Comparison of ENCODE assay signal across 10 cellular contexts in the genomic region with DNA sequence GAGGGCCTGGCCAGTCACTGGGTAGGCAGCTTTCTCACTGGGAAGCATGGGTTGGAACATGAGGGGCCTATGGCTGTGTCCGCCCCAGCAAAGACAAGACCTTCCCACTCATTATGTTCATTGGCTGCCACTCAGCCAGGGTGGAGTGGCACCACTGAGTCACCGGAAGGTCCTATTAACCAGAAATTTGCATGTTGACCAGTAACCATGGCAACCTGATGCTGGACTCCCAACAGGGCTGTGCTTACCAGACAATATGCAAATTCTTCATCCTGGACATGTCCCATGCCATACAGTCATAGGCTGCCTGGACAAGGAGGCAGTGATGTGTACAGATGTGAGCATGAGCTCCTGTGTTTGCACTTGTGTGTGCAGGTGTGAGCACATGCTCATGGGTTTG.
A peak's percentile ranks its signal among the peaks of the same experiment; 100 is the strongest.
DNase-seq lines count a peak whose midpoint lies in the region; ATAC-seq and TF ChIP-seq lines count a peak whose summit lies in the region.
"Had no signal": no experiment of that assay in that cellular context is flagged by ENCODE, and none has a peak within 500 bp of the region (broad histone marks: within the 10 kb centered on the region; RNA-seq: fewer than 3 reads in every experiment).

No MANE protein-coding gene starts in this region.

- no peak overlapping the region for H2AFZ ChIP-seq in PC-9

- intact Hi-C loops in Caco-2 (cut with micrococcal nuclease; ENCODE audit: unreplicated experiment) = loop anchor here (10.0 kb wide), 1 partner anchor 292 kb away; no protein-coding TSS in a partner anchor
- intact Hi-C loops in PC-9 (cut with micrococcal nuclease; ENCODE audit: unreplicated experiment) = loop anchor here (10.0 kb wide), 1 partner anchor 102 kb away; no protein-coding TSS in a partner anchor

- no peaks in the 10 kb centered on the region for H3K9me3 ChIP-seq in Caco-2
- H3K9me3 ChIP-seq in PC-9 (ENCODE audit: insufficient read depth, low read depth) = no peaks in the 10 kb centered on the region
- H3K9me3 ChIP-seq: upper lobe of left lung had no signal

- no peaks in the 10 kb centered on the region for H3K4me1 Mint-ChIP-seq in Caco-2 (ENCODE audit: low read depth, unreplicated experiment)

- ATAC-seq in GM18861 (IDR thresholded peaks at IDR 0.05; ENCODE audit: unreplicated experiment) = peak; percentile 50
- ATAC-seq in HG02840 (IDR thresholded peaks at IDR 0.05; ENCODE audit: low FRiP score, unreplicated experiment) = no peak

- H3K4me1 ChIP-seq in Caco-2 = no peaks in the 10 kb centered on the region
- peaks cover 6% of the 10 kb centered on the region for H3K4me1 ChIP-seq in PC-9 (replicated peaks; ENCODE audit: insufficient read depth)

- H3K4me3 Mint-ChIP-seq in Caco-2 (ENCODE audit: unreplicated experiment) = no peak overlapping the region

- POLR2A ChIA-PET in Caco-2 (lab: Charles Lee) = no interaction called here
- POLR2A ChIA-PET in PC-9 (lab: Charles Lee; ENCODE audit: unreplicated experiment) = no interaction called here

- CTCF ChIA-PET in Caco-2 (lab: Charles Lee) (interaction anchor here (0.6 to 1.2 kb wide), 3 partner anchors 18 to 107 kb away, joined by 4 to 9 read pairs (median 7); no protein-coding TSS in a partner anchor), PC-9 (lab: Charles Lee) (no interaction called here)

- H4K20me1 ChIP-seq in PC-9 (ENCODE audit: insufficient read depth) = no peaks in the 10 kb centered on the region

- no peak overlapping the region for H3K27ac Mint-ChIP-seq in Caco-2 (ENCODE audit: unreplicated experiment)

- no peaks in the 10 kb centered on the region for H3K9me3 Mint-ChIP-seq in Caco-2 (ENCODE audit: unreplicated experiment)

- H3K27ac ChIP-seq in PC-9 = no peak overlapping the region
- H3K27ac ChIP-seq: upper lobe of left lung had no signal

- H3K4me3 ChIP-seq in AG10803 (ENCODE audit: low read length) = no peak overlapping the region
- no peak overlapping the region for H3K4me3 ChIP-seq in fibroblast of mammary gland (ENCODE audit: control insufficient read depth, low read depth, low read length)
- no peak overlapping the region for H3K4me3 ChIP-seq in Caco-2 (ENCODE audit: low read depth, low read length)
- H3K4me3 ChIP-seq in PC-9 = no peak overlapping the region
- H3K4me3 ChIP-seq: upper lobe of left lung had no signal

- DNase-seq in AG10803 (ENCODE audit: low read depth) (peak; percentile 40), LHCN-M2 (ENCODE audit: low read depth) (peak; percentile 46), fibroblast of mammary gland (ENCODE audit: low read depth) (peak; percentile 49), activated gamma-delta T cell (lab: John Stamatoyannopoulos, UW) (no peak), Caco-2 (no peak), PC-9 (no peak)
- DNase-seq: effector CD8-positive, alpha-beta T cell; upper lobe of left lung had no signal

- H3K27me3 Mint-ChIP-seq in Caco-2 (ENCODE audit: insufficient read depth, unreplicated experiment) = peaks cover 18% of the 10 kb centered on the region

- H3K79me2 ChIP-seq in PC-9 (ENCODE audit: low read depth) = no peaks in the 10 kb centered on the region

- BruUV-seq in Caco-2 (replicated peaks; lab: Mats Ljungman, UMichigan) = no TSS peak
- BruUV-seq in PC-9 (replicated peaks; lab: Mats Ljungman, UMichigan) = no TSS peak

- TF ChIP-seq CTCF in AG10803 (conservative IDR thresholded peaks at IDR 0.05; ENCODE audit: low read length) (no peak), fibroblast of mammary gland (conservative IDR thresholded peaks at IDR 0.05; ENCODE audit: control insufficient read depth, insufficient read depth, low read depth, low read length) (no peak), Caco-2 (IDR thresholded peaks at IDR 0.05; ENCODE audit: insufficient read depth in 1 of 2, low read depth in 1 of 2, low read length in 1 of 2, severe bottlenecking in 1 of 2, unreplicated experiment in 1 of 2) (no peak), PC-9 (conservative IDR thresholded peaks at IDR 0.05) (no peak)

- no peak overlapping the region for H3K4me2 ChIP-seq in PC-9

- H3K27me3 ChIP-seq in Caco-2 (replicated peaks; ENCODE audit: control insufficient read depth, insufficient read depth, low read length) (no peaks in the 10 kb centered on the region; the same call in none of the 2 replicates), PC-9 (ENCODE audit: insufficient read depth, low read depth) (peaks cover 4% of the 10 kb centered on the region; the same call in 1 of the 2 replicates)

- no peaks in the 10 kb centered on the region for H3K36me3 Mint-ChIP-seq in Caco-2 (ENCODE audit: insufficient read depth, unreplicated experiment)

- no peaks in the 10 kb centered on the region for H3K9me2 ChIP-seq in PC-9 (ENCODE audit: insufficient read depth)

- H3F3A ChIP-seq in PC-9 (ENCODE audit: insufficient read depth, low read depth) = no peaks in the 10 kb centered on the region

- H3K36me3 ChIP-seq in Caco-2 (ENCODE audit: control insufficient read depth, insufficient read depth, low read length) (no peaks in the 10 kb centered on the region), PC-9 (ENCODE audit: low read depth) (no peaks in the 10 kb centered on the region)
- H3K36me3 ChIP-seq: upper lobe of left lung had no signal

Comparison
In these comparisons a context has a peak if more than half of its experiments do, and no peak if none do; other contexts are left out.
1. DNase-seq: peak in AG10803 (single experiment), LHCN-M2 (single experiment) and fibroblast of mammary gland (single experiment); none in activated gamma-delta T cell (single experiment), Caco-2 (0 of 2) and PC-9 (0 of 2).